Comparison of ENCODE assay signal across 10 cellular contexts in the genomic region with DNA sequence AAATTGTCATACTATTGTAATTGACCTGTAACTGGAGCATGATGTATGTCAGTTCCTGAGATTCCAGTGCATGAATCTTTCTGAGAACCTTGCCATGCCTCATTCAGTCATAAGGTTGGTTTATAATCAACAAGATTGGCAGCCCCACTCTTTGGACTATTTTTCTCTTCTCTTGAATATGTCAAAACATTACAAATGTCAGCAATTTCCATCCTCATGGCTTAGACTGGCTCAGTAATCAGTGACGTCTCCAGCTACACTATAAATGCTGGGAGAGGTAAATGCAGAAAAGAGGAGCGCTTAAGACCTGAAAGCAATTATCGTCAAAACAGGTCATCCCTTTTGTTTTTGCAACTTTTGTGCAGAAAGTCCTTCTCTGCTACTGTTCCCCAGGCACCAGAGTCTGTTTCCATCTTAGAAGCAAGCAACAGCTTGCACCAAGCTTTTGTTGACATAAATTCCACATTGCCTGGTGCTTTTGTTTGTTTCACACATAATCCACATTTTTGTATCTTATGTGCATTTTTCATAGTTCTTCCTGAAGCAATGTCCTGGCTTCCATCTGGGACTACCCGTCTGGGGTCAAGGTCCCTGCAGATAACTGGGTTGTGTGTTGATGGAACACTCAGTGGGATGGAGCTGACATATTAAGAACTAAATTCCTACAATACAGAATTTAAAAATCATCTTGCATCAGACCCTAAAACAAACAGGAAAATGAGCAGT.
"Had no signal": no experiment of that assay in that cellular context is flagged by ENCODE, and none has a peak within 500 bp of the region (broad histone marks: within the 10 kb centered on the region; RNA-seq: fewer than 3 reads in every experiment).

No MANE protein-coding gene starts in this region.

- H3K4me3 ChIP-seq: GM23248, HAP-1, K562 had no signal

- H3K9me3 ChIP-seq: HAP-1 had no signal

- H3K9me3 Mint-ChIP-seq: HFFc6 had no signal

- H3K4me3 Mint-ChIP-seq: HFFc6 had no signal

- ATAC-seq: HCT116, K562 had no signal

- H2AFZ ChIP-seq: GM23248 had no signal

- H3K36me3 ChIP-seq: HAP-1 had no signal

- DNase-seq: GM23248, GOT3, H7, HFFc6, IMR-90, KG1 had no signal

- H3K27ac ChIP-seq: GM23248, HL-60 had no signal

- H3K9ac ChIP-seq: GM23248 had no signal

- FAIRE-seq: K562 had no signal

- H3K27ac Mint-ChIP-seq: HFFc6 had no signal
